17 cellular contexts compared by ENCODE assay signal in genomic region chr17:74118504-74118903, GRCh38.
DNase-seq lines count a peak whose midpoint lies in the region; TF ChIP-seq lines count a peak whose summit lies in the region.
"Had no signal": no experiment of that assay in that cellular context is flagged by ENCODE, and none has a peak within 500 bp of the region (broad histone marks: within the 10 kb centered on the region; RNA-seq: fewer than 3 reads in every experiment).

No MANE protein-coding gene starts in this region.

- no peak overlapping the region for H3K27ac Mint-ChIP-seq in Calu3 (ENCODE audit: unreplicated experiment)
- H3K27ac Mint-ChIP-seq: activated B cell treated with CpG ODN at 0.5 μM for 24 hours, B cell had no signal

- no TSS peak for BruUV-seq in Calu3 (replicated peaks; lab: Mats Ljungman, UMichigan)

- H3K4me3 Mint-ChIP-seq in Calu3 (ENCODE audit: low read depth, unreplicated experiment): no peak overlapping the region
- H3K4me3 Mint-ChIP-seq: activated B cell treated with CpG ODN at 0.5 μM for 24 hours, B cell had no signal

- no peak for DNase-seq in LNCaP clone FGC (ENCODE audit: low read depth)
- peak; percentile 7 for DNase-seq in cerebellum (ENCODE audit: low spot score)
- DNase-seq in mesenteric fat pad (ENCODE audit: low spot score): peak; percentile 59
- DNase-seq in T-helper 9 cell: no peak
- DNase-seq in Calu3: no peak
- DNase-seq in NCI-H187 (lab: John Stamatoyannopoulos, UW): no peak
- DNase-seq: activated B cell treated with CpG ODN at 0.5 μM for 24 hours; activated naive CD4-positive, alpha-beta T cell; DMS153; IMR-90; NCI-H1092; OCI-M1; stimulated activated naive CD4-positive, alpha-beta T cell had no signal

- intact Hi-C loops in Calu3 (cut with micrococcal nuclease; ENCODE audit: unreplicated experiment): no loop called here

- TF ChIP-seq CTCF in GM12873 (IDR thresholded peaks at IDR 0.05; ENCODE audit: insufficient read depth, low read depth, low read length, missing control alignments) (peak; percentile 11), LNCaP clone FGC (IDR thresholded peaks at IDR 0.05; ENCODE audit: control insufficient read depth, extremely low read depth, insufficient read depth) (0 out of 2 replicates have a peak, but pooled peaks have one; percentile 1), Calu3 (IDR thresholded peaks at IDR 0.05; ENCODE audit: unreplicated experiment) (no peak)

- H3K9me3 Mint-ChIP-seq in Calu3 (ENCODE audit: low read depth, unreplicated experiment): no peaks in the 10 kb centered on the region

- no peaks in the 10 kb centered on the region for H3K36me3 Mint-ChIP-seq in Calu3 (ENCODE audit: insufficient read depth, unreplicated experiment)

- peaks cover 99% of the 10 kb centered on the region for H3K27me3 Mint-ChIP-seq in Calu3 (ENCODE audit: unreplicated experiment)

- no peaks in the 10 kb centered on the region for H3K4me1 Mint-ChIP-seq in Calu3 (ENCODE audit: low read depth, unreplicated experiment)
- H3K4me1 Mint-ChIP-seq: activated B cell treated with CpG ODN at 0.5 μM for 24 hours, B cell had no signal

- H3K4me3 ChIP-seq in LNCaP clone FGC (ENCODE audit: low read depth, low read length): no peak overlapping the region
- H3K4me3 ChIP-seq: skin epidermis, vagina had no signal

- CTCF ChIA-PET in Calu3 (lab: Charles Lee): interaction anchor here (0.6 to 0.8 kb wide), 2 partner anchors 31 to 623 kb away, joined by 3 to 9 read pairs; no protein-coding TSS in a partner anchor

Comparison
In these comparisons a context has a peak if more than half of its experiments do, and no peak if none do; other contexts are left out.
1. DNase-seq: peak in cerebellum (single experiment) and mesenteric fat pad (single experiment); none in LNCaP clone FGC (single experiment), T-helper 9 cell (single experiment), Calu3 (single experiment) and NCI-H187 (0 of 2).